8 cellular contexts compared by ENCODE assay signal in genomic region chr3:108662141-108662738, GRCh38.
DNase-seq lines count a peak whose midpoint lies in the region; ATAC-seq and TF ChIP-seq lines count a peak whose summit lies in the region.

No MANE protein-coding gene starts in this region.

- ATAC-seq in HG02852 (IDR thresholded peaks at IDR 0.05; ENCODE audit: unreplicated experiment), result peak; percentile 89
- peak; percentile 84 for ATAC-seq in T-helper 17 cell
- peak; percentile 50 for ATAC-seq in stimulated activated memory B cell treated with anti-CD40 and anti-IgM and Interleukin-4, amounts not matched to agents 10 μg/mL and 1 μg/mL and 100 μg/mL, for 72 hours

- TF ChIP-seq CTCF in GM12873 (IDR thresholded peaks at IDR 0.05; ENCODE audit: insufficient read depth, low read depth, low read length, missing control alignments), result peak; percentile 61
- TF ChIP-seq CTCF in chondrocyte (IDR thresholded peaks at IDR 0.05), result peak; percentile 95
- peak; percentile 79 for TF ChIP-seq CTCF in liver (IDR thresholded peaks at IDR 0.05; ENCODE audit: low read depth, low read length, missing input control)

- H3K4me3 Mint-ChIP-seq in T-helper 17 cell (no peak overlapping the region), chondrocyte (ENCODE audit: unreplicated experiment) (no peak overlapping the region)
- H3K4me3 Mint-ChIP-seq in stimulated activated memory B cell treated with anti-CD40 and anti-IgM and Interleukin-4, amounts not matched to agents 10 μg/mL and 1 μg/mL and 100 μg/mL, for 72 hours, result no peak overlapping the region

- H3K27ac Mint-ChIP-seq in T-helper 17 cell, result no peak overlapping the region
- no peak overlapping the region for H3K27ac Mint-ChIP-seq in chondrocyte (ENCODE audit: unreplicated experiment)
- H3K27ac Mint-ChIP-seq in stimulated activated memory B cell treated with anti-CD40 and anti-IgM and Interleukin-4, amounts not matched to agents 10 μg/mL and 1 μg/mL and 100 μg/mL, for 72 hours, result no peak overlapping the region

- H3K27me3 Mint-ChIP-seq in T-helper 17 cell (no peaks in the 10 kb centered on the region), chondrocyte (ENCODE audit: low read depth) (no peaks in the 10 kb centered on the region)
- H3K27me3 Mint-ChIP-seq in stimulated activated memory B cell treated with anti-CD40 and anti-IgM and Interleukin-4, amounts not matched to agents 10 μg/mL and 1 μg/mL and 100 μg/mL, for 72 hours, result no peaks in the 10 kb centered on the region

- H3K27me3 ChIP-seq in liver (ENCODE audit: control insufficient read depth in 4 of 4, insufficient read depth in 4 of 4, low read length in 3 of 4), result no peaks in the 10 kb centered on the region

- H3K36me3 ChIP-seq in liver (ENCODE audit: control insufficient read depth in 4 of 4, insufficient read depth in 3 of 4, low read depth in 1 of 4, low read length in 3 of 4), result no peaks in the 10 kb centered on the region

- peaks cover 12% of the 10 kb centered on the region for H3K36me3 Mint-ChIP-seq in T-helper 17 cell (ENCODE audit: low read depth)
- H3K36me3 Mint-ChIP-seq in chondrocyte (ENCODE audit: low read depth), result peaks cover 10% of the 10 kb centered on the region
- H3K36me3 Mint-ChIP-seq in stimulated activated memory B cell treated with anti-CD40 and anti-IgM and Interleukin-4, amounts not matched to agents 10 μg/mL and 1 μg/mL and 100 μg/mL, for 72 hours, result peaks cover 28% of the 10 kb centered on the region

- H3K9me3 ChIP-seq in T-helper 17 cell (ENCODE audit: control insufficient read depth, low read length, poor library complexity, severe bottlenecking) (no peaks in the 10 kb centered on the region), liver (ENCODE audit: control insufficient read depth in 4 of 4, low read length in 3 of 4) (no peaks in the 10 kb centered on the region)

- no peak overlapping the region for H3K4me3 ChIP-seq in liver (ENCODE audit: low read depth in 1 of 3, low read length in 3 of 3)

- DNase-seq in A172 (ENCODE audit: low spot score) (peak; percentile 71), NCI-H2081 (lab: John Stamatoyannopoulos, UW) (peak; percentile 69 to 73), T-helper 17 cell (peak in 1 of 3 donors; percentile 36), chondrocyte (ENCODE audit: low spot score) (no peak)

- no peak overlapping the region for H3K9ac ChIP-seq in liver (ENCODE audit: low read depth in 1 of 2, low read length in 2 of 2)

- H3K27ac ChIP-seq in liver (ENCODE audit: low read depth in 1 of 2, low read length in 2 of 2), result no peak overlapping the region

- H3K4me1 Mint-ChIP-seq in T-helper 17 cell, result peaks cover 5% of the 10 kb centered on the region
- peaks cover 6% of the 10 kb centered on the region for H3K4me1 Mint-ChIP-seq in chondrocyte (ENCODE audit: low read depth)
- no peaks in the 10 kb centered on the region for H3K4me1 Mint-ChIP-seq in stimulated activated memory B cell treated with anti-CD40 and anti-IgM and Interleukin-4, amounts not matched to agents 10 μg/mL and 1 μg/mL and 100 μg/mL, for 72 hours

- peak; percentile 92 to 93 for TF ChIP-seq RAD21 in liver (IDR thresholded peaks at IDR 0.05)

- peaks cover 2% of the 10 kb centered on the region for H3K9me3 Mint-ChIP-seq in chondrocyte (ENCODE audit: low read depth)
- peaks cover 3% of the 10 kb centered on the region for H3K9me3 Mint-ChIP-seq in stimulated activated memory B cell treated with anti-CD40 and anti-IgM and Interleukin-4, amounts not matched to agents 10 μg/mL and 1 μg/mL and 100 μg/mL, for 72 hours

- 13% methylated on average over 6 of the region's 6 CpGs for WGBS in liver

- peaks cover 0 to 3% (median 0%) of the 10 kb centered on the region in 4 donors for H3K4me1 ChIP-seq in liver (ENCODE audit: control insufficient read depth in 4 of 4, insufficient read depth in 4 of 4, low read length in 3 of 4)

TF ChIP-seq in liver, 16 proteins besides CTCF, POLR2A, EP300 and RAD21:
- TF ChIP-seq TAF1 (conservative IDR thresholded peaks at IDR 0.05) (no peak), ATF3 (IDR thresholded peaks at IDR 0.05) (no peak), EGR1 (IDR thresholded peaks at IDR 0.05; ENCODE audit: low read depth in 2 of 2) (no peak), FOXA2 (IDR thresholded peaks at IDR 0.05) (no peak), SP1 (IDR thresholded peaks at IDR 0.05) (no peak), YY1 (IDR thresholded peaks at IDR 0.05) (no peak), FOXA1 (IDR thresholded peaks at IDR 0.05) (no peak)
